Comparison of ENCODE assay signal across 8 cellular contexts in the genomic region with DNA sequence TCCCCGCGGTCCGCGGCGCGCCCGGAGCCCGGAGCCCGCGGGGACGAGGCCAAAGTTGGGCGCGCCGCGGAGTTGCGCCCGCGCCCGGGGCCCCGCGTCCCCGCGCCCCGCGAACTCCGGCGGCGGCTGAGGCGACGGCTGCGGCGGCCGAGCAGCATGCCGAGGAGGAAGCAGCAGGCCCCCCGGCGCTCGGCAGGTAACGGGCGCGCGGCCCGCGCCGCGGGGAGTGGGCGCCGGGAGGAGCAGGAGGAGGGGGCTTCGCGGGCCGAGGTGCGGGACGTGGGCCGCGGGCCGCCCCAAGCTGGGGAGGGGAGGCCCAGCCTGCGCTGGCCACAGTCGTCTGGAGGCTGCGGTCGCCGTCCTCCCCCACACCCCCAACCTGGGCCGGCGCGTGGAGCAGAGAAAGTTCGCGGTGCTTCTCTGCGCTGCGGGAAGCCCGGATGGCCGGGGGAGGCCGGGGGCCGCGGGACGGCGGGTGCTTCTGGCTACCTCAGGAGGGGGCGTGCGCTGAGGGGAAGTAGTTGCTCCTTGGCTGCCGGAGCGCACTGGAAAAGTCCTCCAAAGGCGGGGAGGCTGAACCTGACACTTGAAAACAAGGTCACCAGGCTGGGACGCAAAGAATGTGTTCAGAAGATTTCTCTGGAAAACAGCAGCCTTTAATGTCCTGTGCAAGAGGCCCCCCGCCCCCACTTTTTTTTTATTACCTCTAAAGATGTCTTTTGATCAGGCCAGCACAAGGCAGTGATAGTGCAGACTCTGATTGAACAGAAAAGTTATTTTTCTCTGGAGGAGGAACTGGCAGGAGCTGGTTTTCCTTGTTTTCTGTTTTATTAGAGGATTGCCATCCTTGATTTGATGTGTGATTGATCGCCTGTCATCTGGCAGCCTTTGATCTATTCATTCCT. TPM values are rescaled to one million over a fixed set of nuclear protein-coding genes. Genes with fewer than 3 reads are reported as not detected.
A peak's percentile ranks its signal among the peaks of the same experiment; 100 is the strongest.
DNase-seq lines count a peak whose midpoint lies in the region; ATAC-seq, FAIRE-seq and TF ChIP-seq lines count a peak whose summit lies in the region.

No MANE protein-coding gene starts in this region.

- H2BK12ac ChIP-seq in H1 (ENCODE audit: low read depth, low read length), result no peak overlapping the region

- no peak overlapping the region for H3K9ac ChIP-seq in H1 (replicated peaks in 1 of 4; ENCODE audit: extremely low read depth in 1 of 4, low read depth in 3 of 4, low read length in 3 of 4)

- H3K4ac ChIP-seq in H1 (replicated peaks; ENCODE audit: insufficient read length, low read depth, low read length), result no peak overlapping the region

- H3K18ac ChIP-seq in H1 (ENCODE audit: extremely low read depth, low read length), result no peak overlapping the region

- no peak overlapping the region for H4K91ac ChIP-seq in H1 (replicated peaks; ENCODE audit: insufficient read length, low read length)

- FAIRE-seq in H1 (lab: Jason Lieb, UNC), result no peak

- peaks cover 29% of the 10 kb centered on the region for H3K36me3 Mint-ChIP-seq in CD8-positive, alpha-beta T cell

- peak overlapping the region; percentile 80 for H3K27ac Mint-ChIP-seq in CD8-positive, alpha-beta T cell

- H3K79me1 ChIP-seq in H1 (ENCODE audit: low read depth, low read length), result no peaks in the 10 kb centered on the region

- no peak for ATAC-seq in CD8-positive, alpha-beta T cell
- ATAC-seq in HG02759 (IDR thresholded peaks at IDR 0.05; ENCODE audit: unreplicated experiment), result peak; percentile 5
- no peak for ATAC-seq in mucosa of descending colon
- no peak for ATAC-seq in HG03460 (IDR thresholded peaks at IDR 0.05; ENCODE audit: unreplicated experiment)

- H3K4me3 ChIP-seq in CD8-positive, alpha-beta T cell (ENCODE audit: low read depth, low read length), result peak overlapping the region; percentile 57
- H3K4me3 ChIP-seq in H1 (ENCODE audit: extremely low read depth in 1 of 4, insufficient read depth in 2 of 4, low read depth in 3 of 4, low read length in 4 of 4), result peak overlapping the region; percentile 38 to 64 (median 50)
- peak overlapping the region; percentile 56 for H3K4me3 ChIP-seq in mucosa of descending colon
- H3K4me3 ChIP-seq in transverse colon, result peak overlapping the region; percentile 71 to 82 (median 77)

- 3% methylated on average over 59 of the region's 82 CpGs; no CpG with 5 or more reads in 1 of the 2 experiments for WGBS in H1 (ENCODE audit: extremely low coverage in 1 of 2, insufficient coverage in 1 of 2, insufficient read length in 1 of 2, insufficient replicate concordance in 2 of 2, low coverage in 1 of 2, low lambda C conversion rate in 2 of 2, missing lambda C conversion rate in 1 of 2), 2 experiments
- WGBS in transverse colon (ENCODE audit: low coverage in 1 of 2), 2 donors, result 2 to 33% methylated on average over 1 to 48 of the region's 82 CpGs

- CTCF ChIA-PET in CD8-positive, alpha-beta T cell (lab: Charles Lee), result interaction anchor here (1.1 to 1.6 kb wide), 3 partner anchors 9 to 154 kb away, joined by 3 to 4 read pairs (median 4); no protein-coding TSS in a partner anchor
- CTCF ChIA-PET in H1 (lab: Charles Lee; ENCODE audit: partially characterized antibody), result interaction anchor here (0.7 kb wide), 1 partner anchor 77 kb away, joined by 3 read pairs; no protein-coding TSS in a partner anchor

- no peak overlapping the region for H3K56ac ChIP-seq in H1 (replicated peaks; ENCODE audit: insufficient read length, low read depth, low read length)

- no peaks in the 10 kb centered on the region for H3K27me3 ChIP-seq in CD8-positive, alpha-beta T cell (ENCODE audit: insufficient read depth, low read length)
- H3K27me3 ChIP-seq in H1 (replicated peaks in 1 of 4; ENCODE audit: control insufficient read depth in 3 of 4, extremely low read depth in 1 of 4, insufficient read depth in 3 of 4, low read length in 3 of 4), result peaks cover 31 to 57% (median 49%) of the 10 kb centered on the region in 4 experiments
- H3K27me3 ChIP-seq in transverse colon, result no peaks in the 10 kb centered on the region

- POLR2A ChIA-PET in CD8-positive, alpha-beta T cell (lab: Charles Lee), result interaction anchor here (0.7 to 4.3 kb wide), 4 partner anchors 33 to 142 kb away, joined by 3 to 25 read pairs (median 9); no protein-coding TSS in a partner anchor
- POLR2A ChIA-PET in H1 (lab: Charles Lee; ENCODE audit: partially characterized antibody), result no interaction called here

- no peaks in the 10 kb centered on the region for H3K36me3 ChIP-seq in CD8-positive, alpha-beta T cell (ENCODE audit: insufficient read depth, low read length)
- H3K36me3 ChIP-seq in H1 (ENCODE audit: control insufficient read depth in 2 of 4, insufficient read depth in 4 of 4, low read length in 3 of 4) (no peaks in the 10 kb centered on the region), mucosa of descending colon (ENCODE audit: low read depth) (no peaks in the 10 kb centered on the region), transverse colon (no peaks in the 10 kb centered on the region)

- no peaks in the 10 kb centered on the region for H3K9me3 Mint-ChIP-seq in CD8-positive, alpha-beta T cell

- H3K4me1 ChIP-seq in CD8-positive, alpha-beta T cell (ENCODE audit: insufficient read depth, low read length), result peaks cover 62% of the 10 kb centered on the region
- H3K4me1 ChIP-seq in H1 (replicated peaks in 1 of 4; ENCODE audit: control insufficient read depth in 3 of 4, insufficient read depth in 4 of 4, low read length in 3 of 4), result peaks cover 9 to 17% (median 10%) of the 10 kb centered on the region in 4 experiments
- H3K4me1 ChIP-seq in mucosa of descending colon (ENCODE audit: low read depth), result peaks cover 51% of the 10 kb centered on the region
- peaks cover 15 to 59% (median 57%) of the 10 kb centered on the region in 4 donors for H3K4me1 ChIP-seq in transverse colon

- intact Hi-C loops in CD8-positive, alpha-beta T cell (cut with DNase I, micrococcal nuclease), result loop anchor here (2.0 to 10.0 kb wide), 6 partner anchors 15 to 1850 kb away; a partner anchor contains a TSS
- intact Hi-C loops in mucosa of descending colon (cut with DNase I, micrococcal nuclease) (no loop called here), transverse colon (cut with DNase I; ENCODE audit: low total_unique reads) (loop anchor here (10.0 kb wide), 1 partner anchor 263 kb away; no protein-coding TSS in a partner anchor)

- H3K79me2 ChIP-seq in H1 (ENCODE audit: control insufficient read depth in 1 of 2, insufficient read depth in 2 of 2, low read length in 2 of 2), result no peaks in the 10 kb centered on the region

- TF ChIP-seq RAD21 in H1 (IDR thresholded peaks at IDR 0.05 in 1 of 2, conservative IDR thresholded peaks at IDR 0.05 in 1 of 2; ENCODE audit: low read depth in 2 of 2, low read length in 2 of 2), result no peak

- H2BK15ac ChIP-seq in H1 (ENCODE audit: low read length), result no peak overlapping the region

- H3K23ac ChIP-seq in H1 (ENCODE audit: insufficient read length), result no peak overlapping the region

- in situ Hi-C loops in transverse colon (cut with MboI; ENCODE audit: low pct_ligation_motif_present in 1 of 4, low pct_unique_long_range_greater_than_20kb in 1 of 4, low sequenced_read_pairs in 3 of 4), result loop anchor here in 1 of 4 donors (25.0 kb wide), 1 partner anchor 725 kb away; a partner anchor contains a TSS

- no peaks in the 10 kb centered on the region for H3K9me3 ChIP-seq in CD8-positive, alpha-beta T cell (ENCODE audit: low read length)
- H3K9me3 ChIP-seq in H1 (ENCODE audit: insufficient read depth in 2 of 2, low read depth in 1 of 2, low read length in 1 of 2) (no peaks in the 10 kb centered on the region), mucosa of descending colon (no peaks in the 10 kb centered on the region), transverse colon (no peaks in the 10 kb centered on the region)

- no peak overlapping the region for H2BK5ac ChIP-seq in H1 (ENCODE audit: low read depth, low read length)

- peak overlapping the region; percentile 83 for H3K4me3 Mint-ChIP-seq in CD8-positive, alpha-beta T cell

- H2BK120ac ChIP-seq in H1 (replicated peaks; ENCODE audit: low read depth, low read length), result no peak overlapping the region

- H3K23me2 ChIP-seq in H1 (ENCODE audit: low read depth, low read length), result peaks cover 24% of the 10 kb centered on the region

- H2AFZ ChIP-seq in H1 (ENCODE audit: low read length), result no peak overlapping the region

- TF ChIP-seq EP300 in H1 (IDR thresholded peaks at IDR 0.05; ENCODE audit: borderline replicate concordance in 1 of 2, low read depth in 2 of 2, low read length in 2 of 2) (no peak), transverse colon (IDR thresholded peaks at IDR 0.05; ENCODE audit: low read depth) (no peak)

- peak overlapping the region; percentile 10 for H3K27ac ChIP-seq in CD8-positive, alpha-beta T cell (ENCODE audit: low read depth, low read length)
- H3K27ac ChIP-seq in VCaP, result peak overlapping the region; percentile 97
- H3K27ac ChIP-seq in H1 (ENCODE audit: low read depth, low read length), result no peak overlapping the region
- H3K27ac ChIP-seq in transverse colon, result peak overlapping the region; percentile 88 to 95 (median 90)

- H4K5ac ChIP-seq in H1 (ENCODE audit: insufficient read length, low read depth, low read length), result no peak overlapping the region

- TF ChIP-seq POLR2A in H1 (IDR thresholded peaks at IDR 0.05; ENCODE audit: control extremely low read depth in 1 of 2, low read depth in 2 of 2, low read length in 2 of 2), result no peak
- peak; percentile 37 for TF ChIP-seq POLR2A in transverse colon (IDR thresholded peaks at IDR 0.05)

- peak overlapping the region; percentile 71 to 94 for H3K4me2 ChIP-seq in H1 (ENCODE audit: insufficient read depth in 1 of 2, low read depth in 2 of 2, low read length in 2 of 2)

- no peaks in the 10 kb centered on the region for H3K27me3 Mint-ChIP-seq in CD8-positive, alpha-beta T cell (ENCODE audit: low read depth)

- H4K20me1 ChIP-seq in H1 (replicated peaks in 1 of 2; ENCODE audit: control insufficient read depth in 1 of 2, insufficient read depth in 2 of 2, low read length in 2 of 2), result peaks cover 5 to 10% of the 10 kb centered on the region in 2 experiments

- no peak for TF ChIP-seq CTCF in CD8-positive, alpha-beta T cell (IDR thresholded peaks at IDR 0.05)
- TF ChIP-seq CTCF in VCaP (conservative IDR thresholded peaks at IDR 0.05), result no peak
- TF ChIP-seq CTCF in H1 (IDR thresholded peaks at IDR 0.05; ENCODE audit: control extremely low read depth in 1 of 3, insufficient read depth in 1 of 3, low read depth in 1 of 3, low read length in 3 of 3), result no peak
- no peak for TF ChIP-seq CTCF in mucosa of descending colon (IDR thresholded peaks at IDR 0.05)
- no peak for TF ChIP-seq CTCF in transverse colon (IDR thresholded peaks at IDR 0.05)

- H3K4me1 Mint-ChIP-seq in CD8-positive, alpha-beta T cell (ENCODE audit: low read depth), result peaks cover 68% of the 10 kb centered on the region

- no peak overlapping the region for H2BK20ac ChIP-seq in H1 (ENCODE audit: low read length)

- no peak overlapping the region for H3K14ac ChIP-seq in H1 (ENCODE audit: insufficient read length)

- no peak overlapping the region for H2AK5ac ChIP-seq in H1 (ENCODE audit: low read depth, low read length)

- DNase-seq in CD8-positive, alpha-beta T cell, result peak in 4 of 7 experiments; percentile 16 to 56 (median 30)
- peak in 1 of 2 experiments; percentile 76 for DNase-seq in H1 (ENCODE audit: low read depth in 1 of 2, low spot score in 2 of 2)
- peak; percentile 54 to 73 (median 68) for DNase-seq in mucosa of descending colon
- peak; percentile 39 for DNase-seq in transverse colon
- no peak for DNase-seq in effector CD4-positive, alpha-beta T cell

- no peak overlapping the region for H4K8ac ChIP-seq in H1 (ENCODE audit: extremely low read depth, insufficient read depth, low read length)

RNA-seq across cellular contexts. Expression of a gene that starts 1.4 kb away (rescaled TPM):
- 10 to 100 TPM; 21.5 to 23.4 TPM for total RNA-seq in CD8-positive, alpha-beta T cell
- total RNA-seq in H1 (2021; fragmentation: NEBNext Ultra II Directional; extraction: Animal tissue kit (Norgen Biotek cat#: 25700)), result 0.25 and 0.32 TPM in 2 replicates
- polyA plus RNA-seq in H1 (2011; rRNA removed), result 0.03 and 0.06 TPM in 2 replicates
- polyA plus RNA-seq in H1 (2011; cell fraction: cytosol; rRNA removed), result 0.08 TPM
- 0.11 TPM for polyA plus RNA-seq in H1 (2011; cell fraction: nucleus; rRNA removed)
- 0.08 to 0.22 TPM (median 0.13 TPM) in 4 replicates for polyA plus RNA-seq in H1 (2012, experiment 1 of 2)
- polyA plus RNA-seq in H1 (2012, experiment 2 of 2), result 0.05 TPM
- polyA plus RNA-seq in H1 (2013, experiment 1 of 2), result 0.24 TPM
- 0.20 TPM for polyA plus RNA-seq in H1 (2013, experiment 2 of 2)
- 0.07 and 0.09 TPM in 2 replicates for polyA minus RNA-seq in H1 (2011; rRNA and poly(A)+ RNA removed)
- polyA minus RNA-seq in H1 (2011; cell fraction: cytosol; rRNA and poly(A)+ RNA removed), result 0.22 TPM
- polyA minus RNA-seq in H1 (2011; cell fraction: nucleus; rRNA and poly(A)+ RNA removed), result 0.20 TPM
- total RNA-seq in mucosa of descending colon (10 to 100 TPM; 22.7 to 66.6 (median 36.9) TPM), transverse colon (10 to 100 TPM; 16.3 to 34.8 (median 29.8) TPM)

RNA-seq across cellular contexts. Expression of a gene that starts 3.0 kb away (rescaled TPM):
- 1 to 10 TPM; 6.3 to 7.8 TPM for total RNA-seq in CD8-positive, alpha-beta T cell
- total RNA-seq in H1 (2021; fragmentation: NEBNext Ultra II Directional; extraction: Animal tissue kit (Norgen Biotek cat#: 25700)), result 3.6 and 3.9 TPM in 2 replicates
- 2.0 and 2.8 TPM in 2 replicates for polyA plus RNA-seq in H1 (2011; rRNA removed)
- 3.3 TPM for polyA plus RNA-seq in H1 (2011; cell fraction: cytosol; rRNA removed)
- 7.5 TPM for polyA plus RNA-seq in H1 (2011; cell fraction: nucleus; rRNA removed)
- polyA plus RNA-seq in H1 (2012, experiment 1 of 2), result 2.7 to 4.5 TPM (median 4.3 TPM) in 4 replicates
- polyA plus RNA-seq in H1 (2012, experiment 2 of 2), result 1.3 TPM
- 1.7 TPM for polyA plus RNA-seq in H1 (2013, experiment 1 of 2)
- 2.2 TPM for polyA plus RNA-seq in H1 (2013, experiment 2 of 2)
- 3.8 and 5.7 TPM in 2 replicates for polyA minus RNA-seq in H1 (2011; rRNA and poly(A)+ RNA removed)
- 5.7 TPM for polyA minus RNA-seq in H1 (2011; cell fraction: cytosol; rRNA and poly(A)+ RNA removed)
- polyA minus RNA-seq in H1 (2011; cell fraction: nucleus; rRNA and poly(A)+ RNA removed), result 5.0 TPM
- total RNA-seq in mucosa of descending colon (10 to 100 TPM; 47.6 to 61.4 (median 57.1) TPM), transverse colon (10 to 100 TPM; 10.1 to 45.9 (median 23.4) TPM)

Comparison
In these comparisons a context has a peak if more than half of its experiments do, and no peak if none do; other contexts are left out.
1. RNA of a gene that starts 1.4 kb away (total RNA-seq): 22.7 to 66.6 TPM in mucosa of descending colon, 16.3 to 34.8 TPM in transverse colon and 21.5 to 23.4 TPM in CD8-positive, alpha-beta T cell; 0.25 to 0.32 TPM in H1; every median in the first group is over 10 times any median in the second.
2. intact Hi-C loops: an anchor here in CD8-positive, alpha-beta T cell (2.0 to 10.0 kb wide) and transverse colon (10.0 kb wide); none called in mucosa of descending colon.
3. Peak in every context shown above with its lines, with median percentiles within 50 percentile points of each other: H3K4me3 ChIP-seq.